Comparison of ENCODE assay signal across 20 cellular contexts in genomic region chr1:160425847-160426246, GRCh38. TPM values are rescaled to one million over a fixed set of nuclear protein-coding genes. Genes with fewer than 3 reads are reported as not detected.
A peak's percentile ranks its signal among the peaks of the same experiment; 100 is the strongest.
DNase-seq lines count a peak whose midpoint lies in the region; ATAC-seq, FAIRE-seq and TF ChIP-seq lines count a peak whose summit lies in the region.
"Had no signal": no experiment of that assay in that cellular context is flagged by ENCODE, and none has a peak within 500 bp of the region (broad histone marks: within the 10 kb centered on the region; RNA-seq: fewer than 3 reads in every experiment).

No MANE protein-coding gene starts in this region.

- TF ChIP-seq POLR2A in K562 (conservative IDR thresholded peaks at IDR 0.05): no peak

- H3K27me3 ChIP-seq in K562 (ENCODE audit: control insufficient read depth in 2 of 2, insufficient read depth in 2 of 2, low read length in 2 of 2) (no peaks in the 10 kb centered on the region), dorsolateral prefrontal cortex (no peaks in the 10 kb centered on the region)
- H3K27me3 ChIP-seq: Peyer's patch had no signal

- peaks cover 6 to 29% of the 10 kb centered on the region in 2 experiments; a peak in 4 of 5 replicates for H3K4me1 ChIP-seq in K562 (replicated peaks in 1 of 2; ENCODE audit: control insufficient read depth in 2 of 2, insufficient read depth in 2 of 2, low read length in 2 of 2)

- TF ChIP-seq RAD21 in K562 (CRISPR knock-in tag; conservative IDR thresholded peaks at IDR 0.05 in 1 of 2, IDR thresholded peaks at IDR 0.05 in 1 of 2): no peak

- TF ChIP-seq CTCF in natural killer cell (IDR thresholded peaks at IDR 0.05) (no peak), K562 (IDR thresholded peaks at IDR 0.05 in 2 of 3, conservative IDR thresholded peaks at IDR 0.05 in 1 of 3; ENCODE audit: insufficient read depth in 2 of 3, low read depth in 1 of 3, low read length in 3 of 3) (no peak), dorsolateral prefrontal cortex (IDR thresholded peaks at IDR 0.05 in 54 of 56, conservative IDR thresholded peaks at IDR 0.05 in 2 of 56; ENCODE audit: low read depth in 1 of 56, partially characterized antibody in 56 of 56) (no peak)

- H4K20me1 ChIP-seq in K562 (replicated peaks; ENCODE audit: control insufficient read depth, insufficient read depth, low read length): 0 out of 2 replicates have a peak, but pooled peaks cover 3% of the 10 kb centered on the region

- H3K4me2 ChIP-seq in K562 (ENCODE audit: insufficient read depth, low read length): no peak overlapping the region

- no peak overlapping the region for H3K4me3 ChIP-seq in K562
- H3K4me3 ChIP-seq in dorsolateral prefrontal cortex: no peak overlapping the region
- H3K4me3 ChIP-seq: Peyer's patch had no signal

- POLR2A ChIA-PET in K562 (lab: Yijun Ruan, JAX): no interaction called here

- no peak for FAIRE-seq in K562 (lab: Jason Lieb, UNC)
- FAIRE-seq: GM19239 had no signal

- DNase-seq in natural killer cell treated with Interleukin-12 subunit alpha and Interleukin-12 subunit beta and Interleukin-15 and Interleukin-18, amount 100 ng/mL, for 72 hours (ENCODE audit: low spot score): no peak
- DNase-seq in natural killer cell: no peak
- DNase-seq in K562 (ENCODE audit: extremely low read depth in 1 of 4, low spot score in 3 of 4): no peak
- DNase-seq in memory B cell (ENCODE audit: low spot score in 2 of 2): no peak
- DNase-seq in NCI-H2107 (lab: John Stamatoyannopoulos, UW): no peak
- DNase-seq in NCI-H774 (lab: John Stamatoyannopoulos, UW): no peak
- no peak for DNase-seq in dorsolateral prefrontal cortex
- DNase-seq: Calu3, GF-D8, GOT3, NCI-H1092 treated with DMSO at 0.1 percent for 48 hours, NCI-H146, NCI-H2029 treated with DMSO at 0.1 percent for 48 hours, NCI-H446 treated with DMSO at 0.1 percent for 48 hours, NCI-H69, Peyer's patch had no signal

- no peak overlapping the region for H3K9ac ChIP-seq in K562 (ENCODE audit: insufficient read depth in 1 of 2, low read depth in 2 of 2, low read length in 2 of 2)

- no peaks in the 10 kb centered on the region for H3K27me3 Mint-ChIP-seq in natural killer cell treated with Interleukin-12 subunit alpha and Interleukin-12 subunit beta and Interleukin-15 and Interleukin-18, amount 100 ng/mL, for 72 hours
- H3K27me3 Mint-ChIP-seq in natural killer cell (ENCODE audit: low read depth in 2 of 2) (no peaks in the 10 kb centered on the region), memory B cell (peaks cover 3% of the 10 kb centered on the region)

- H3K4me1 Mint-ChIP-seq in natural killer cell treated with Interleukin-12 subunit alpha and Interleukin-12 subunit beta and Interleukin-15 and Interleukin-18, amount 100 ng/mL, for 72 hours (ENCODE audit: low read depth in 2 of 2): peaks cover 31 to 33% of the 10 kb centered on the region in 2 donors
- peaks cover 30 to 33% of the 10 kb centered on the region in 2 donors for H3K4me1 Mint-ChIP-seq in natural killer cell
- H3K4me1 Mint-ChIP-seq in memory B cell: peaks cover 28% of the 10 kb centered on the region

- 64% methylated on average over 5 of the region's 5 CpGs for WGBS in K562 (ENCODE audit: insufficient coverage, low coverage, missing lambda C conversion rate)

- ATAC-seq in natural killer cell treated with Interleukin-12 subunit alpha and Interleukin-12 subunit beta and Interleukin-15 and Interleukin-18, amount 100 ng/mL, for 72 hours: no peak
- no peak for ATAC-seq in natural killer cell
- ATAC-seq in K562: no peak
- no peak for ATAC-seq in memory B cell (ENCODE audit: low read depth)
- ATAC-seq in HG02870 (IDR thresholded peaks at IDR 0.05; ENCODE audit: unreplicated experiment): no peak
- ATAC-seq: Right ventricle myocardium inferior had no signal

- H3K27ac ChIP-seq in K562 (ENCODE audit: extremely low read depth, low read depth, low read length) (no peak overlapping the region), dorsolateral prefrontal cortex (no peak overlapping the region)
- H3K27ac ChIP-seq: C4-2B, Peyer's patch had no signal

- peak overlapping the region; percentile 8 to 77 for H3K27ac Mint-ChIP-seq in natural killer cell treated with Interleukin-12 subunit alpha and Interleukin-12 subunit beta and Interleukin-15 and Interleukin-18, amount 100 ng/mL, for 72 hours
- H3K27ac Mint-ChIP-seq in natural killer cell (no peak overlapping the region), memory B cell (peak overlapping the region; percentile 26)

- H3K79me2 ChIP-seq in K562 (ENCODE audit: control insufficient read depth, insufficient read depth, low read length): no peaks in the 10 kb centered on the region

- intact Hi-C loops in natural killer cell (cut with micrococcal nuclease): loop anchor here (5.0 kb wide), 1 partner anchor 61 kb away; no protein-coding TSS in a partner anchor
- intact Hi-C loops in K562 (cut with micrococcal nuclease): no loop called here
- intact Hi-C loops in dorsolateral prefrontal cortex (cut with DNase I): loop anchor here in 1 of 2 donors (5.0 kb wide), 1 partner anchor 181 kb away; no protein-coding TSS in a partner anchor

- no peak overlapping the region for H3K4me3 Mint-ChIP-seq in natural killer cell treated with Interleukin-12 subunit alpha and Interleukin-12 subunit beta and Interleukin-15 and Interleukin-18, amount 100 ng/mL, for 72 hours
- H3K4me3 Mint-ChIP-seq in natural killer cell: no peak overlapping the region
- no peak overlapping the region for H3K4me3 Mint-ChIP-seq in memory B cell

- H3K9me1 ChIP-seq in K562 (ENCODE audit: control insufficient read depth, insufficient read depth, low read length): no peaks in the 10 kb centered on the region

- no peaks in the 10 kb centered on the region for H3K9me3 ChIP-seq in K562 (replicated peaks; ENCODE audit: control insufficient read depth, insufficient read depth, low read depth, low read length)
- H3K9me3 ChIP-seq: Peyer's patch had no signal

- BruUV-seq in K562 (replicated peaks; lab: Mats Ljungman, UMichigan): no TSS peak

- H3K36me3 ChIP-seq in K562 (ENCODE audit: control insufficient read depth, insufficient read depth, low read length): no peaks in the 10 kb centered on the region

- H3K36me3 Mint-ChIP-seq in natural killer cell treated with Interleukin-12 subunit alpha and Interleukin-12 subunit beta and Interleukin-15 and Interleukin-18, amount 100 ng/mL, for 72 hours: no peaks in the 10 kb centered on the region
- no peaks in the 10 kb centered on the region for H3K36me3 Mint-ChIP-seq in natural killer cell
- no peaks in the 10 kb centered on the region for H3K36me3 Mint-ChIP-seq in memory B cell

- in situ Hi-C loops in K562 (cut with MboI): loop anchor here (5.0 kb wide), 1 partner anchor 181 kb away; no protein-coding TSS in a partner anchor

- CTCF ChIA-PET in K562 (lab: Yijun Ruan, JAX; ENCODE audit: low intra/inter-chr PET ratio): no interaction called here

- no peak overlapping the region for H2AFZ ChIP-seq in K562 (ENCODE audit: low read depth, low read length)

- no peaks in the 10 kb centered on the region for H3K9me3 Mint-ChIP-seq in natural killer cell treated with Interleukin-12 subunit alpha and Interleukin-12 subunit beta and Interleukin-15 and Interleukin-18, amount 100 ng/mL, for 72 hours
- H3K9me3 Mint-ChIP-seq in natural killer cell: no peaks in the 10 kb centered on the region
- H3K9me3 Mint-ChIP-seq in memory B cell: no peaks in the 10 kb centered on the region

- TF ChIP-seq EP300 in K562 (IDR thresholded peaks at IDR 0.05; ENCODE audit: low read length): no peak

RNA-seq across cellular contexts. Expression of gene VANGL2, which starts 25.5 kb away (rescaled TPM):
- total RNA-seq in natural killer cell treated with Interleukin-12 subunit alpha and Interleukin-12 subunit beta and Interleukin-15 and Interleukin-18, amount 100 ng/mL, for 72 hours: not detected
- total RNA-seq in natural killer cell (under 1 TPM in 1 of 3 donors, not detected in 2; 0.08 TPM), K562 (2014; rRNA removed) (0.82 and 1.1 TPM in 2 replicates), K562 (2014; rRNA removed; fragmentation: Illumina TruSeq; extraction: Trizol) (0.95 and 1.1 TPM in 2 replicates), K562 (2015; rRNA removed; fragmentation: Illumina TruSeq; extraction: Trizol) (0.98 and 1.1 TPM in 2 replicates), K562 (2021) (3.4 and 3.8 TPM in 2 replicates), dorsolateral prefrontal cortex (10 to 100 TPM in 25 of 120 experiments, 1 to 10 TPM in 95; 3.5 to 15.6 (median 8.0) TPM)
- 3.7 and 6.1 TPM in 2 replicates for total RNA-seq in K562 (2011; cell fraction: chromatin; rRNA removed; ENCODE audit: low replicate concordance)
- total RNA-seq in K562 (2011; cell fraction: nucleolus; rRNA removed): 3.4 and 4.8 TPM in 2 replicates
- total RNA-seq in K562 (2011; cell fraction: nucleoplasm; rRNA removed): 6.5 and 8.4 TPM in 2 replicates
- polyA plus RNA-seq in K562 (2011; rRNA removed) (4.0 and 4.4 TPM in 2 replicates), K562 (2014; fragmentation: Illumina TruSeq; extraction: Trizol) (3.5 TPM in 2 replicates), K562 (2014; fragmentation: Nextera tagmentation; extraction: Ambion mirVana) (under 1 TPM; 0.28 to 0.42 TPM), K562 (2014; rRNA removed) (3.7 and 3.9 TPM in 2 replicates)
- polyA plus RNA-seq in K562 (2011; cell fraction: cytosol; rRNA removed): 6.2 and 6.4 TPM in 2 replicates
- polyA plus RNA-seq in K562 (2011; cell fraction: nucleus; rRNA removed): 7.2 and 10.3 TPM in 2 replicates
- 2.0 and 3.4 TPM in 2 replicates for polyA plus RNA-seq in K562 (2012)
- 2.5 and 3.3 TPM in 2 replicates for polyA minus RNA-seq in K562 (2011; rRNA and poly(A)+ RNA removed)
- 1.5 and 2.5 TPM in 2 replicates for polyA minus RNA-seq in K562 (2011; cell fraction: cytosol; rRNA and poly(A)+ RNA removed)
- 1.1 and 1.3 TPM in 2 replicates for polyA minus RNA-seq in K562 (2011; cell fraction: nucleus; rRNA and poly(A)+ RNA removed)

RNA-seq across cellular contexts. Expression of gene NHLH1, which starts 59.0 kb away (rescaled TPM):
- total RNA-seq in natural killer cell treated with Interleukin-12 subunit alpha and Interleukin-12 subunit beta and Interleukin-15 and Interleukin-18, amount 100 ng/mL, for 72 hours: 1 to 10 TPM; 1.2 to 2.0 TPM
- total RNA-seq in natural killer cell (under 1 TPM in 2 of 3 donors, not detected in 1; 0.13 to 0.16 TPM), K562 (2014; rRNA removed) (0.09 and 0.16 TPM in 2 replicates), K562 (2014; rRNA removed; fragmentation: Illumina TruSeq; extraction: Trizol) (0.33 and 0.35 TPM in 2 replicates), K562 (2015; rRNA removed; fragmentation: Illumina TruSeq; extraction: Trizol) (not detected in 2 replicates), K562 (2021) (0.78 and 0.84 TPM in 2 replicates), dorsolateral prefrontal cortex (1 to 10 TPM in 50 of 120 experiments, under 1 TPM in 68, not detected in 2; 0.18 to 3.4 (median 0.90) TPM)
- total RNA-seq in K562 (2011; cell fraction: chromatin; rRNA removed; ENCODE audit: low replicate concordance): 1.5 and 2.6 TPM in 2 replicates
- total RNA-seq in K562 (2011; cell fraction: nucleolus; rRNA removed): 1.3 and 2.0 TPM in 2 replicates
- 2.5 and 2.9 TPM in 2 replicates for total RNA-seq in K562 (2011; cell fraction: nucleoplasm; rRNA removed)
- polyA plus RNA-seq in K562 (2011; rRNA removed) (0.29 and 0.57 TPM in 2 replicates), K562 (2014; fragmentation: Illumina TruSeq; extraction: Trizol) (0.88 and 1.0 TPM in 2 replicates), K562 (2014; fragmentation: Nextera tagmentation; extraction: Ambion mirVana) (under 1 TPM; 0.20 to 0.37 TPM), K562 (2014; rRNA removed) (1.3 and 1.4 TPM in 2 replicates)
- 0.40 and 0.71 TPM in 2 replicates for polyA plus RNA-seq in K562 (2011; cell fraction: cytosol; rRNA removed)
- 1.2 and 1.4 TPM in 2 replicates for polyA plus RNA-seq in K562 (2011; cell fraction: nucleus; rRNA removed)
- 0.31 and 1.6 TPM in 2 replicates for polyA plus RNA-seq in K562 (2012)
- polyA minus RNA-seq in K562 (2011; rRNA and poly(A)+ RNA removed): 0.21 and 0.25 TPM in 2 replicates
- 0.46 TPM in 1 of 2 replicates, not detected in the other for polyA minus RNA-seq in K562 (2011; cell fraction: cytosol; rRNA and poly(A)+ RNA removed)
- polyA minus RNA-seq in K562 (2011; cell fraction: nucleus; rRNA and poly(A)+ RNA removed): 0.40 and 0.78 TPM in 2 replicates
- total RNA-seq: Right ventricle myocardium inferior had no signal

Comparison
In these comparisons a context has a peak if more than half of its experiments do, and no peak if none do; other contexts are left out.
1. H3K27ac Mint-ChIP-seq: peak in natural killer cell treated with Interleukin-12 subunit alpha and Interleukin-12 subunit beta and Interleukin-15 and Interleukin-18, amount 100 ng/mL, for 72 hours (2 of 2) and memory B cell (single experiment); none in natural killer cell (0 of 2).